Comparison of ENCODE assay signal across 24 cellular contexts in the genomic region with DNA sequence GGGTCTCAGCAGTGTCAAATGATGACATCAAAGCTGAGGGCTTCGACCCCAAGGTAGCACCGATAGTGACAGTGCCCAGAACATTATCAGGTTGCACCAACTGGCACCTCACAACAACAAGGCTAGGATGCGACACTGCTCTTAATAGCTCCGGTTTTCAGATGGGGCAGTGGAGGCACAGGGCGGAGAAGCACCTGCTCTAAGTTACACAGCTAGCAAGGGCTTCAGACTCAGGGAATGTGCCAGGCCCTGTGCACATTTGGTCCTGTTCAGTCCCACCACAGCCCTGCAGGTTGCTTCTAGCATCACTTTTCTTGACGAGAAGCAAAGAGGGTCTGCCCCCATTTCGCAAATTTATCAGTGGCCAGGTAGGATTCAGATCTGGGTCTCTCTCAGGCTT.
DNase-seq lines count a peak whose midpoint lies in the region; ATAC-seq, FAIRE-seq and TF ChIP-seq lines count a peak whose summit lies in the region.
"Had no signal": no experiment of that assay in that cellular context is flagged by ENCODE, and none has a peak within 500 bp of the region (broad histone marks: within the 10 kb centered on the region; RNA-seq: fewer than 3 reads in every experiment).

No MANE protein-coding gene starts in this region.

- POLR2A ChIA-PET in PC-3 (lab: Charles Lee; ENCODE audit: unreplicated experiment) = interaction anchor here (0.5 kb wide), 1 partner anchor 32 kb away, joined by 4 read pairs; no protein-coding TSS in a partner anchor
- POLR2A ChIA-PET in naive thymus-derived CD4-positive, alpha-beta T cell (lab: Charles Lee) = interaction anchor here (0.8 to 12.5 kb wide), 3 partner anchors 10 to 98 kb away, joined by 4 to 127 read pairs (median 9); no protein-coding TSS in a partner anchor
- POLR2A ChIA-PET in activated CD4-positive, alpha-beta T cell treated with anti-CD3 and anti-CD28 coated beads for 36 hours (lab: Charles Lee) = no interaction called here

- no peak overlapping the region for H3K4me3 ChIP-seq in PC-3 (ENCODE audit: low read length)
- H3K4me3 ChIP-seq in naive thymus-derived CD4-positive, alpha-beta T cell (ENCODE audit: low read length) = no peak overlapping the region
- no peak overlapping the region for H3K4me3 ChIP-seq in suprapubic skin
- H3K4me3 ChIP-seq: adrenal gland, body of pancreas had no signal

- H3K36me3 Mint-ChIP-seq in activated T-cell treated with anti-CD3 and anti-CD28 coated beads, Interleukin-2, amount 50 U/mL, for 4 hours (ENCODE audit: insufficient read depth) = peaks cover 26% of the 10 kb centered on the region
- peaks cover 14 to 62% (median 39%) of the 10 kb centered on the region in 5 donors for H3K36me3 Mint-ChIP-seq in naive thymus-derived CD4-positive, alpha-beta T cell
- H3K36me3 Mint-ChIP-seq in activated T-helper 2 cell treated with anti-CD3 and anti-CD28 coated beads, Interferon-gamma antibody, Interleukin-2, Interleukin-4, amounts not matched to agents 10 μg/mL and 5 μg/mL and 100 μg/mL, durations not matched to agents 14 hours and 24 hours and 36 hours (ENCODE audit: low read depth) = peaks cover 45% of the 10 kb centered on the region
- peaks cover 37% of the 10 kb centered on the region for H3K36me3 Mint-ChIP-seq in activated CD4-positive, alpha-beta T cell treated with anti-CD3 and anti-CD28 coated beads for 36 hours (ENCODE audit: low read depth)

- WGBS in suprapubic skin = 96% methylated on average over 7 of the region's 7 CpGs

- no peak overlapping the region for H3K4me3 Mint-ChIP-seq in activated T-cell treated with anti-CD3 and anti-CD28 coated beads, Interleukin-2, amount 50 U/mL, for 4 hours
- H3K4me3 Mint-ChIP-seq in naive thymus-derived CD4-positive, alpha-beta T cell = peak overlapping the region in 4 of 10 donors; percentile 6 to 66 (median 35)
- no peak overlapping the region for H3K4me3 Mint-ChIP-seq in activated T-helper 2 cell treated with anti-CD3 and anti-CD28 coated beads, Interferon-gamma antibody, Interleukin-2, Interleukin-4, amounts not matched to agents 10 μg/mL and 5 μg/mL and 100 μg/mL, durations not matched to agents 14 hours and 24 hours and 36 hours (ENCODE audit: low read depth)
- no peak overlapping the region for H3K4me3 Mint-ChIP-seq in activated CD4-positive, alpha-beta T cell treated with anti-CD3 and anti-CD28 coated beads for 36 hours
- H3K4me3 Mint-ChIP-seq: nephron progenitor cell had no signal

- TF ChIP-seq POLR2A in suprapubic skin (IDR thresholded peaks at IDR 0.05) = no peak

- no TSS peak for BruUV-seq in PC-3 (replicated peaks; lab: Mats Ljungman, UMichigan)

- H3K9me3 Mint-ChIP-seq in activated T-cell treated with anti-CD3 and anti-CD28 coated beads, Interleukin-2, amount 50 U/mL, for 4 hours = peaks cover 7% of the 10 kb centered on the region
- H3K9me3 Mint-ChIP-seq in naive thymus-derived CD4-positive, alpha-beta T cell = peaks cover 0 to 10% (median 0%) of the 10 kb centered on the region in 11 donors
- H3K9me3 Mint-ChIP-seq in activated T-helper 2 cell treated with anti-CD3 and anti-CD28 coated beads, Interferon-gamma antibody, Interleukin-2, Interleukin-4, amounts not matched to agents 10 μg/mL and 5 μg/mL and 100 μg/mL, durations not matched to agents 14 hours and 24 hours and 36 hours = peaks cover 18% of the 10 kb centered on the region
- peaks cover 12% of the 10 kb centered on the region for H3K9me3 Mint-ChIP-seq in activated CD4-positive, alpha-beta T cell treated with anti-CD3 and anti-CD28 coated beads for 36 hours (ENCODE audit: low read depth)

- H4K20me1 ChIP-seq in PC-3 (ENCODE audit: low read length) = no peaks in the 10 kb centered on the region

- intact Hi-C loops in PC-3 (cut with micrococcal nuclease) = loop anchor here (10.0 kb wide), 1 partner anchor 134 kb away; no protein-coding TSS in a partner anchor
- intact Hi-C loops in naive thymus-derived CD4-positive, alpha-beta T cell (cut with micrococcal nuclease) = loop anchor here in 1 of 2 donors (10.0 kb wide), 2 partner anchors 344 to 426 kb away; a partner anchor contains a TSS
- intact Hi-C loops in activated T-helper 2 cell treated with anti-CD3 and anti-CD28 coated beads, Interferon-gamma antibody, Interleukin-2, Interleukin-4, amounts not matched to agents 10 μg/mL and 5 μg/mL and 100 μg/mL, durations not matched to agents 14 hours and 24 hours and 36 hours (cut with micrococcal nuclease) = no loop called here
- intact Hi-C loops in activated CD4-positive, alpha-beta T cell treated with anti-CD3 and anti-CD28 coated beads for 36 hours (cut with DNase I, micrococcal nuclease) = no loop called here

- peaks cover 35% of the 10 kb centered on the region for H3K36me3 ChIP-seq in PC-3 (ENCODE audit: low read depth, low read length)
- H3K36me3 ChIP-seq in naive thymus-derived CD4-positive, alpha-beta T cell (ENCODE audit: control insufficient read depth in 2 of 3, insufficient read depth in 3 of 3, low read length in 3 of 3) = peaks cover 0 to 3% (median 0%) of the 10 kb centered on the region in 3 experiments
- no peaks in the 10 kb centered on the region for H3K36me3 ChIP-seq in suprapubic skin
- H3K36me3 ChIP-seq: adrenal gland, WERI-Rb-1 had no signal

- H3K27ac Mint-ChIP-seq in naive thymus-derived CD4-positive, alpha-beta T cell = peak overlapping the region in 7 of 9 donors; percentile 20 to 89 (median 51)
- H3K27ac Mint-ChIP-seq in activated T-helper 2 cell treated with anti-CD3 and anti-CD28 coated beads, Interferon-gamma antibody, Interleukin-2, Interleukin-4, amounts not matched to agents 10 μg/mL and 5 μg/mL and 100 μg/mL, durations not matched to agents 14 hours and 24 hours and 36 hours = no peak overlapping the region
- no peak overlapping the region for H3K27ac Mint-ChIP-seq in activated CD4-positive, alpha-beta T cell treated with anti-CD3 and anti-CD28 coated beads for 36 hours

- H3K27me3 ChIP-seq in PC-3 (ENCODE audit: low read length) (no peaks in the 10 kb centered on the region), suprapubic skin (no peaks in the 10 kb centered on the region)
- H3K27me3 ChIP-seq in naive thymus-derived CD4-positive, alpha-beta T cell (ENCODE audit: control insufficient read depth in 2 of 2, insufficient read depth in 2 of 2, low read length in 2 of 2) = no peaks in the 10 kb centered on the region
- H3K27me3 ChIP-seq: adrenal gland, body of pancreas had no signal

- peaks cover 96% of the 10 kb centered on the region for H3K79me2 ChIP-seq in PC-3 (ENCODE audit: low read length)

- no peak for TF ChIP-seq CTCF in PC-3 (conservative IDR thresholded peaks at IDR 0.05; ENCODE audit: low read depth, low read length)
- no peak for TF ChIP-seq CTCF in suprapubic skin (IDR thresholded peaks at IDR 0.05)

- no peak for ATAC-seq in activated T-cell treated with anti-CD3 and anti-CD28 coated beads, Interleukin-2, amount 50 U/mL, for 4 hours
- no peak for ATAC-seq in PC-3
- no peak for ATAC-seq in naive thymus-derived CD4-positive, alpha-beta T cell
- ATAC-seq in activated CD4-positive, alpha-beta T cell treated with anti-CD3 and anti-CD28 coated beads for 36 hours = no peak
- ATAC-seq: body of pancreas, sciatic nerve had no signal

- H3K9me3 ChIP-seq in PC-3 (ENCODE audit: low read length) (no peaks in the 10 kb centered on the region; the same call in 1 of the 2 replicates), suprapubic skin (no peaks in the 10 kb centered on the region)
- no peaks in the 10 kb centered on the region for H3K9me3 ChIP-seq in naive thymus-derived CD4-positive, alpha-beta T cell (ENCODE audit: control insufficient read depth in 2 of 3, low read length in 3 of 3)
- H3K9me3 ChIP-seq: adrenal gland, body of pancreas, Caco-2 had no signal

- CTCF ChIA-PET in PC-3 (lab: Charles Lee) = no interaction called here
- CTCF ChIA-PET in naive thymus-derived CD4-positive, alpha-beta T cell (lab: Charles Lee) = interaction anchor here (1.9 to 16.4 kb wide), 2 partner anchors 15 to 24 kb away, joined by 7 to 255 read pairs; no protein-coding TSS in a partner anchor
- CTCF ChIA-PET in activated CD4-positive, alpha-beta T cell treated with anti-CD3 and anti-CD28 coated beads for 36 hours (lab: Charles Lee) = interaction anchor here (1.0 to 3.7 kb wide), 6 partner anchors 9 to 74 kb away, joined by 3 to 16 read pairs (median 6); a partner anchor contains a TSS

- no peak for FAIRE-seq in urothelium cell line (lab: Jason Lieb, UNC)
- FAIRE-seq: G401.6, GM19239, H54, islet of Langerhans had no signal

- TF ChIP-seq EP300 in suprapubic skin (IDR thresholded peaks at IDR 0.05) = no peak

- DNase-seq in activated T-cell treated with anti-CD3 and anti-CD28 coated beads, Interleukin-2, amount 50 U/mL, for 1 hour = peak; percentile 12
- no peak for DNase-seq in activated T-cell treated with anti-CD3 and anti-CD28 coated beads, Interleukin-2, amount 50 U/mL, for 4 hours
- DNase-seq in PC-3 = no peak
- no peak for DNase-seq in naive thymus-derived CD4-positive, alpha-beta T cell
- peak; percentile 18 to 40 for DNase-seq in suprapubic skin (ENCODE audit: low spot score in 2 of 2)
- DNase-seq in activated T-helper 2 cell treated with anti-CD3 and anti-CD28 coated beads, Interferon-gamma antibody, Interleukin-2, Interleukin-4, amounts not matched to agents 10 μg/mL and 5 μg/mL and 100 μg/mL, durations not matched to agents 14 hours and 24 hours and 36 hours (ENCODE audit: low spot score) = no peak
- DNase-seq in urothelium cell line (ENCODE audit: low spot score) = no peak
- no peak for DNase-seq in activated CD4-positive, alpha-beta T cell treated with anti-CD3 and anti-CD28 coated beads for 36 hours
- DNase-seq: activated gamma-delta T cell treated with Interleukin-2 at 50 U/mL for 16 hours; body of pancreas; Caco-2; Karpas-422; NCI-H1436; nephron progenitor cell; stimulated activated CD4-positive, alpha-beta T cell treated with anti-CD3 and anti-CD28 coated beads, Interleukin-4, amount 100 ng/mL, for 4 hours; stimulated activated naive CD4-positive, alpha-beta T cell treated with Interleukin-2 at 50 U/mL for 16 hours; T-helper 9 cell; WERI-Rb-1 had no signal

- no peak overlapping the region for H3K9ac ChIP-seq in PC-3 (ENCODE audit: low read length)

- no peak overlapping the region for H2AFZ ChIP-seq in PC-3 (ENCODE audit: low read length)

- no peak overlapping the region for H3K4me2 ChIP-seq in PC-3 (ENCODE audit: low read length)

- H3F3A ChIP-seq in PC-3 (ENCODE audit: low read length, unreplicated experiment) = no peaks in the 10 kb centered on the region

- H3K27me3 Mint-ChIP-seq in activated T-cell treated with anti-CD3 and anti-CD28 coated beads, Interleukin-2, amount 50 U/mL, for 4 hours (ENCODE audit: low read depth) = no peaks in the 10 kb centered on the region
- H3K27me3 Mint-ChIP-seq in naive thymus-derived CD4-positive, alpha-beta T cell = no peaks in the 10 kb centered on the region
- H3K27me3 Mint-ChIP-seq in activated T-helper 2 cell treated with anti-CD3 and anti-CD28 coated beads, Interferon-gamma antibody, Interleukin-2, Interleukin-4, amounts not matched to agents 10 μg/mL and 5 μg/mL and 100 μg/mL, durations not matched to agents 14 hours and 24 hours and 36 hours (ENCODE audit: low read depth) = no peaks in the 10 kb centered on the region
- no peaks in the 10 kb centered on the region for H3K27me3 Mint-ChIP-seq in activated CD4-positive, alpha-beta T cell treated with anti-CD3 and anti-CD28 coated beads for 36 hours

- no peaks in the 10 kb centered on the region; the same call in 1 of the 2 replicates for H3K9me2 ChIP-seq in PC-3 (replicated peaks; ENCODE audit: low read length)

- H3K4me1 ChIP-seq in PC-3 (ENCODE audit: insufficient read depth, low read length) (peaks cover 68% of the 10 kb centered on the region), suprapubic skin (peaks cover 4% of the 10 kb centered on the region)
- H3K4me1 ChIP-seq in naive thymus-derived CD4-positive, alpha-beta T cell (ENCODE audit: control insufficient read depth in 2 of 2, insufficient read depth in 2 of 2, low read length in 2 of 2) = peaks cover 0 to 68% of the 10 kb centered on the region in 2 donors
- H3K4me1 ChIP-seq: adrenal gland, Caco-2 had no signal

- H3K4me1 Mint-ChIP-seq in activated T-cell treated with anti-CD3 and anti-CD28 coated beads, Interleukin-2, amount 50 U/mL, for 4 hours (ENCODE audit: low read depth) = peaks cover 76% of the 10 kb centered on the region
- H3K4me1 Mint-ChIP-seq in naive thymus-derived CD4-positive, alpha-beta T cell = peaks cover 50 to 93% (median 90%) of the 10 kb centered on the region in 7 donors
- peaks cover 39% of the 10 kb centered on the region for H3K4me1 Mint-ChIP-seq in activated T-helper 2 cell treated with anti-CD3 and anti-CD28 coated beads, Interferon-gamma antibody, Interleukin-2, Interleukin-4, amounts not matched to agents 10 μg/mL and 5 μg/mL and 100 μg/mL, durations not matched to agents 14 hours and 24 hours and 36 hours (ENCODE audit: low read depth)
- peaks cover 66% of the 10 kb centered on the region for H3K4me1 Mint-ChIP-seq in activated CD4-positive, alpha-beta T cell treated with anti-CD3 and anti-CD28 coated beads for 36 hours

- H3K27ac ChIP-seq in PC-3 (ENCODE audit: low read length) (peak overlapping the region; percentile 83), suprapubic skin (no peak overlapping the region)
- no peak overlapping the region for H3K27ac ChIP-seq in naive thymus-derived CD4-positive, alpha-beta T cell (ENCODE audit: low read depth, low read length)
- H3K27ac ChIP-seq: adrenal gland, body of pancreas, WERI-Rb-1 had no signal

Comparison
In these comparisons a context has a peak if more than half of its experiments do, and no peak if none do; other contexts are left out.
1. DNase-seq: peak in activated T-cell treated with anti-CD3 and anti-CD28 coated beads, Interleukin-2, amount 50 U/mL, for 1 hour (single experiment) and suprapubic skin (2 of 2); none in activated T-cell treated with anti-CD3 and anti-CD28 coated beads, Interleukin-2, amount 50 U/mL, for 4 hours (single experiment), PC-3 (single experiment), naive thymus-derived CD4-positive, alpha-beta T cell (0 of 9), activated T-helper 2 cell treated with anti-CD3 and anti-CD28 coated beads, Interferon-gamma antibody, Interleukin-2, Interleukin-4, amounts not matched to agents 10 μg/mL and 5 μg/mL and 100 μg/mL, durations not matched to agents 14 hours and 24 hours and 36 hours (single experiment), urothelium cell line (single experiment) and activated CD4-positive, alpha-beta T cell treated with anti-CD3 and anti-CD28 coated beads for 36 hours (single experiment).
2. H3K27ac Mint-ChIP-seq: peak in naive thymus-derived CD4-positive, alpha-beta T cell (7 of 9); none in activated T-helper 2 cell treated with anti-CD3 and anti-CD28 coated beads, Interferon-gamma antibody, Interleukin-2, Interleukin-4, amounts not matched to agents 10 μg/mL and 5 μg/mL and 100 μg/mL, durations not matched to agents 14 hours and 24 hours and 36 hours (single experiment) and activated CD4-positive, alpha-beta T cell treated with anti-CD3 and anti-CD28 coated beads for 36 hours (single experiment).